ENCODE assay signal across 28 cellular contexts in genomic region chr2:114091010-114091409, GRCh38.
"Had no signal": no experiment of that assay in that cellular context is flagged by ENCODE, and none has a peak within 500 bp of the region (broad histone marks: within the 10 kb centered on the region; RNA-seq: fewer than 3 reads in every experiment).

No MANE protein-coding gene starts in this region.

- FAIRE-seq: endometrium, endothelial cell of umbilical vein, frontal cortex had no signal

- H3K4me1 ChIP-seq: colonic mucosa, esophagus muscularis mucosa, esophagus squamous epithelium, foreskin keratinocyte, gastrocnemius medialis, gastroesophageal sphincter, heart left ventricle, heart right ventricle had no signal

- ATAC-seq: effector memory CD8-positive, alpha-beta T cell; esophagus mucosa; foreskin keratinocyte; gastrocnemius medialis; gastroesophageal sphincter; heart left ventricle; heart right ventricle had no signal

- H3K27me3 ChIP-seq: colonic mucosa, dorsolateral prefrontal cortex, esophagus muscularis mucosa, esophagus squamous epithelium, foreskin keratinocyte, gastroesophageal sphincter, heart left ventricle, hepatocyte had no signal

- H3K27ac ChIP-seq: colonic mucosa, coronary artery, epithelial cell of prostate, esophagus muscularis mucosa, esophagus squamous epithelium, foreskin keratinocyte, gastrocnemius medialis, gastroesophageal sphincter, heart left ventricle, heart right ventricle, hepatocyte had no signal

- H3K4me3 ChIP-seq: colonic mucosa, coronary artery, dorsolateral prefrontal cortex, esophagus muscularis mucosa, esophagus squamous epithelium, gastrocnemius medialis, gastroesophageal sphincter, heart left ventricle, heart right ventricle, hepatocyte had no signal

- H3K79me2 ChIP-seq: hepatocyte had no signal

- DNase-seq: colonic mucosa; cortex of kidney; dermis blood vessel endothelial cell; dorsolateral prefrontal cortex; effector CD4-positive, alpha-beta T cell; effector CD8-positive, alpha-beta T cell; effector memory CD4-positive, alpha-beta T cell; effector memory CD8-positive, alpha-beta T cell; endodermal cell; erythroblast; esophagus squamous epithelium; foreskin fibroblast; foreskin keratinocyte; foreskin melanocyte; gastrocnemius medialis; glutamatergic neuron; head of caudate nucleus; heart left ventricle; heart right ventricle had no signal

- H3K4me2 ChIP-seq: hepatocyte had no signal

- H3K36me3 ChIP-seq: colonic mucosa, esophagus muscularis mucosa, esophagus squamous epithelium, gastrocnemius medialis, gastroesophageal sphincter, heart left ventricle, heart right ventricle had no signal

- H2AFZ ChIP-seq: hepatocyte had no signal

- H3K9me3 ChIP-seq: colonic mucosa, gastrocnemius medialis had no signal
